8 cellular contexts compared by ENCODE assay signal in the genomic region with DNA sequence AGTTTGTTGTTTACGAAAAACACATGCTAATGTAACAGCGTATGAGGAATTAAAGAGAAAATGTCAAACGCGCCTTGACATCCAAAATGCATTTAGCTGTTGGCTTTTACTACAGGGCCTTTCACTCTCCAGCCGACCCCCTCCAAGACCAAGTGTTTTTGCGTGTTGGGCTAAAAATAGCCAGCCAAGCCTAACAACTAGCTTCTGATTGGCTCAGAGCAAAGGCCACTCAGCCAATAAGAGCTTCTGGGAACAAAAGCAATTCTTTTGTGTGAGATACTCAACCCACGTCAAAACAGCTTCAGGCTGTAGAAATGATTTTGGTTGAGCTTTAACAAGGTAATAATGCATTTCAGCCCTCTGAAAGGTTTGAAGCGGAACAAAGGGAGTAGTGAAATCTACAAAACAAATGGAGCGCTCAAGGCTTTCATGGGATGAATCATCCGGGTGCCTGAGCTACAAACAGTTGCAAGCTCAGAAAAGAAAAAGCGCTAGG.
A peak's percentile ranks its signal among the peaks of the same experiment; 100 is the strongest.
DNase-seq lines count a peak whose midpoint lies in the region; ATAC-seq and TF ChIP-seq lines count a peak whose summit lies in the region.

No MANE protein-coding gene starts in this region.

- H3K4me3 Mint-ChIP-seq in dendritic cell treated with granulocyte-macrophage colony-stimulating factor and Interleukin-4, amounts not matched to agents 40 ng/mL and 50 ng/mL, for 4 days = peak overlapping the region; percentile 62

- H2AFZ ChIP-seq in PC-3 (ENCODE audit: low read length) = peak overlapping the region; percentile 63

- peaks cover 6% of the 10 kb centered on the region; the same call in 1 of the 2 replicates for H3K4me1 ChIP-seq in PC-3 (ENCODE audit: insufficient read depth, low read length)

- peak overlapping the region; percentile 31; the same call in 1 of the 2 replicates for H3K9ac ChIP-seq in PC-3 (ENCODE audit: low read length)

- no peaks in the 10 kb centered on the region for H3K27me3 ChIP-seq in PC-3 (ENCODE audit: low read length)
- H3K27me3 ChIP-seq in layer of hippocampus (ENCODE audit: control insufficient read depth, insufficient read depth, low read length) = no peaks in the 10 kb centered on the region

- ATAC-seq in GM18519 (IDR thresholded peaks at IDR 0.05; ENCODE audit: low FRiP score, unreplicated experiment) (peak; percentile 54), HG03097 (IDR thresholded peaks at IDR 0.05; ENCODE audit: low FRiP score, unreplicated experiment) (peak; percentile 63), PC-3 (peak; percentile 67)
- ATAC-seq in stimulated activated naive CD8-positive, alpha-beta T cell treated with anti-CD3 and anti-CD28 coated beads, Interleukin-15, Interleukin-2, amounts not matched to agents 100 U/mL and 50 U/mL, for 24 hours = no peak

- H3K9me3 Mint-ChIP-seq in dendritic cell treated with granulocyte-macrophage colony-stimulating factor and Interleukin-4, amounts not matched to agents 40 ng/mL and 50 ng/mL, for 4 days = no peaks in the 10 kb centered on the region

- CTCF ChIA-PET in PC-3 (lab: Charles Lee) = interaction anchor here (0.9 kb wide), 1 partner anchor 1189 kb away, joined by 8 read pairs; no protein-coding TSS in a partner anchor

- peaks cover 21% of the 10 kb centered on the region for H3K4me1 Mint-ChIP-seq in dendritic cell treated with granulocyte-macrophage colony-stimulating factor and Interleukin-4, amounts not matched to agents 40 ng/mL and 50 ng/mL, for 4 days (ENCODE audit: low read depth)

- H3K36me3 Mint-ChIP-seq in dendritic cell treated with granulocyte-macrophage colony-stimulating factor and Interleukin-4, amounts not matched to agents 40 ng/mL and 50 ng/mL, for 4 days (ENCODE audit: low read depth) = no peaks in the 10 kb centered on the region

- TF ChIP-seq CTCF in AG09309 (IDR thresholded peaks at IDR 0.05; ENCODE audit: control insufficient read depth, insufficient read depth, low read depth, low read length, missing control alignments) (no peak), PC-3 (conservative IDR thresholded peaks at IDR 0.05; ENCODE audit: low read depth, low read length) (no peak)

- H3K4me2 ChIP-seq in PC-3 (ENCODE audit: low read length) = peak overlapping the region; percentile 80

- peak overlapping the region; percentile 6 for H3K27ac ChIP-seq in PC-3 (ENCODE audit: low read length)
- peak overlapping the region; percentile 90 for H3K27ac ChIP-seq in layer of hippocampus (ENCODE audit: low read depth, low read length)

- peaks cover 2% of the 10 kb centered on the region for H3K27me3 Mint-ChIP-seq in dendritic cell treated with granulocyte-macrophage colony-stimulating factor and Interleukin-4, amounts not matched to agents 40 ng/mL and 50 ng/mL, for 4 days

- no peaks in the 10 kb centered on the region for H3F3A ChIP-seq in PC-3 (ENCODE audit: low read length, unreplicated experiment)

- H3K9me3 ChIP-seq in PC-3 (ENCODE audit: low read length) = no peaks in the 10 kb centered on the region

- intact Hi-C loops in PC-3 (cut with micrococcal nuclease) = loop anchor here (5.0 to 10.0 kb wide), 3 partner anchors 313 to 1266 kb away; no protein-coding TSS in a partner anchor
- intact Hi-C loops in dendritic cell treated with granulocyte-macrophage colony-stimulating factor and Interleukin-4, amounts not matched to agents 40 ng/mL and 50 ng/mL, for 4 days (cut with micrococcal nuclease) = loop anchor here (5.0 to 10.0 kb wide), 3 partner anchors 433 to 1191 kb away; no protein-coding TSS in a partner anchor

- no peaks in the 10 kb centered on the region for H3K36me3 ChIP-seq in PC-3 (ENCODE audit: low read depth, low read length)

- no peaks in the 10 kb centered on the region for H3K9me2 ChIP-seq in PC-3 (replicated peaks; ENCODE audit: low read length)

- peak overlapping the region; percentile 44 for H3K4me3 ChIP-seq in AG09309 (ENCODE audit: control insufficient read depth, low read depth, low read length)
- H3K4me3 ChIP-seq in PC-3 (ENCODE audit: low read length) = peak overlapping the region; percentile 49

- POLR2A ChIA-PET in PC-3 (lab: Charles Lee; ENCODE audit: unreplicated experiment) = interaction anchor here (0.6 to 0.9 kb wide), 2 partner anchors 10 to 765 kb away, joined by 3 to 7 read pairs; a partner anchor contains a TSS

- peak; percentile 56 for DNase-seq in AG09309 (ENCODE audit: low read depth)
- peak; percentile 40 for DNase-seq in PC-3
- peak; percentile 8 for DNase-seq in stimulated activated naive CD8-positive, alpha-beta T cell treated with anti-CD3 and anti-CD28 coated beads, Interleukin-15, Interleukin-2, amounts not matched to agents 100 U/mL and 50 U/mL, for 24 hours
- DNase-seq in NCI-H2171 treated with DMSO at 0.1 percent for 48 hours (lab: John Stamatoyannopoulos, UW) = no peak

- no peak overlapping the region for H3K27ac Mint-ChIP-seq in dendritic cell treated with granulocyte-macrophage colony-stimulating factor and Interleukin-4, amounts not matched to agents 40 ng/mL and 50 ng/mL, for 4 days

- no peaks in the 10 kb centered on the region for H3K79me2 ChIP-seq in PC-3 (ENCODE audit: low read length)

- BruUV-seq in PC-3 (replicated peaks; lab: Mats Ljungman, UMichigan) = no TSS peak

- no peaks in the 10 kb centered on the region for H4K20me1 ChIP-seq in PC-3 (ENCODE audit: low read length)
